ENCODE assay signal across 10 cellular contexts in the genomic region with DNA sequence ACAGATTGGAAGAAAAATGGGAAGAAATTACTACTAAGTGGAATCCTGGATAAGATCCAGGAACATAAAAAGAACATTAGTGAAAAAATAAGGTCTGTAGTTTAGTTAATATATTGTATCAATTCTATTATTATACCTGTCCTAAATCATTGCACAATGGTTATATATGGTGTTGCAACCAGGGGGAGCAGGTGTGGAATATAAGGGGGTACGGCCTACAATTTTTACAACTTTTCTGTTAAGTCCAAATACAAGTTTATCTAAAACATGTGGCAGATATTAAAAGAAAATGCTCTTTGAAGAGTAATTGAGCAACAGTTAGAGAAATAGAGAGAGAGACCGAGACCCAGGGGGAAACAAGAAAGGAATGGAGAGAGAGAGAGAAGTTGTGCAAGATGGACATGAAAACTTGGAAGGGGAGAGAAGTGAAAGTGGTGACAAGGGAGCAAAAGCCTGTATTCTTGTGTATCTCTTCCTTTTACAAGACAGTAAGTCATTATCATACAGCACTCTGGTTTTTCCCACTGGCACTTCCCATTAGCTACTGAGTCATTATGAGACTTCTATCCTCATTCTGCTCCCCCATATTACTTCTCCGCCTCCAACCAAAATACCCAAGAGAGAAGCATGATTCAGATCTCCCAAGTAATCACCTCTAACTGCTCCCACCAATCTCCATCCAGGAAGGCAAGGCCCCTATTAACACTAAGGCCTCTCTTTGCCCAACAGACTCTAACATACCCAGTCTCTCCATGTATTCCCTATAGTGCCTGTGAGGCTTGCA. TPM values are rescaled to one million over a fixed set of nuclear protein-coding genes. Genes with fewer than 3 reads are reported as not detected.
DNase-seq lines count a peak whose midpoint lies in the region; FAIRE-seq and TF ChIP-seq lines count a peak whose summit lies in the region.
"Had no signal": no experiment of that assay in that cellular context is flagged by ENCODE, and none has a peak within 500 bp of the region (broad histone marks: within the 10 kb centered on the region; RNA-seq: fewer than 3 reads in every experiment).

No MANE protein-coding gene starts in this region.

- peak overlapping the region; percentile 54 for H3K27ac ChIP-seq in osteoblast (ENCODE audit: low read depth, low read length)

- no peak for TF ChIP-seq CTCF in osteoblast (IDR thresholded peaks at IDR 0.05; ENCODE audit: extremely low read depth, low read depth, low read length)
- no peak for TF ChIP-seq CTCF in D721Med (IDR thresholded peaks at IDR 0.05; ENCODE audit: insufficient read depth, missing control alignments)

- H3K4me1 ChIP-seq in osteoblast (ENCODE audit: insufficient read depth, low read length), result peaks cover 17% of the 10 kb centered on the region

- H3K79me2 ChIP-seq in osteoblast (ENCODE audit: insufficient read depth, low read length), result no peaks in the 10 kb centered on the region

- no peak for FAIRE-seq in D721Med (lab: Jason Lieb, UNC)

- no peaks in the 10 kb centered on the region for H3K27me3 ChIP-seq in osteoblast (ENCODE audit: insufficient read depth, low read length)

- no peaks in the 10 kb centered on the region for H3K9me3 ChIP-seq in osteoblast (ENCODE audit: low read depth, low read length)

- H3K4me3 ChIP-seq in osteoblast (ENCODE audit: insufficient read depth, low read length), result peak overlapping the region; percentile 34

- peak overlapping the region; percentile 67 for H3K4me2 ChIP-seq in osteoblast (ENCODE audit: insufficient read depth, low read length)

- peak overlapping the region; percentile 71 for H2AFZ ChIP-seq in osteoblast (ENCODE audit: low read length)

- H3K36me3 ChIP-seq in osteoblast (ENCODE audit: insufficient read depth, low read length), result no peaks in the 10 kb centered on the region

- peak; percentile 53 for DNase-seq in LHCN-M2 (ENCODE audit: low read depth)
- DNase-seq in amniotic epithelial cell (ENCODE audit: low read depth), result peak; percentile 36
- DNase-seq in osteoblast (ENCODE audit: insufficient read length, low spot score, missing footprints), result peak; percentile 46
- DNase-seq in hypothalamus (lab: John Stamatoyannopoulos, UW), result no peak
- DNase-seq in D721Med (ENCODE audit: insufficient read length, low spot score), result no peak
- DNase-seq in OCI-M2 (lab: John Stamatoyannopoulos, UW; ENCODE audit: unreplicated experiment), result no peak
- DNase-seq: DMS53, NCI-H1092, posterior cingulate gyrus had no signal

- no peaks in the 10 kb centered on the region for H4K20me1 ChIP-seq in osteoblast (ENCODE audit: insufficient read depth, low read length)

RNA-seq across cellular contexts. Expression of gene TRAF3IP3, which starts 22.3 kb away (rescaled TPM):
- total RNA-seq in LHCN-M2 (2014; rRNA removed), result not detected in 2 replicates
- not detected for polyA plus RNA-seq in LHCN-M2 (2012)
- total RNA-seq in osteoblast, result not detected in 2 replicates
- total RNA-seq: kidney epithelial cell had no signal

RNA-seq across cellular contexts. Expression of gene HSD11B1, which starts 29.0 kb away (rescaled TPM):
- total RNA-seq in LHCN-M2 (2014; rRNA removed) (not detected in 2 replicates), osteoblast (0.88 and 1.8 TPM in 2 replicates)
- not detected for polyA plus RNA-seq in LHCN-M2 (2012)

RNA-seq across cellular contexts. Expression of gene C1orf74, which starts 50.8 kb away (rescaled TPM):
- total RNA-seq in LHCN-M2 (2014; rRNA removed) (2.7 and 3.1 TPM in 2 replicates), osteoblast (2.5 and 3.5 TPM in 2 replicates)
- polyA plus RNA-seq in LHCN-M2 (2012), result 1.7 TPM

RNA-seq across cellular contexts. Expression of gene G0S2, which starts 58.4 kb away (rescaled TPM):
- total RNA-seq in LHCN-M2 (2014; rRNA removed) (0.77 and 1.0 TPM in 2 replicates), osteoblast (10.5 and 11.2 TPM in 2 replicates)
- polyA plus RNA-seq in LHCN-M2 (2012), result 0.33 TPM

Comparison
In these comparisons a context has a peak if more than half of its experiments do, and no peak if none do; other contexts are left out.
1. DNase-seq: peak in LHCN-M2 (single experiment), amniotic epithelial cell (single experiment) and osteoblast (single experiment); none in hypothalamus (0 of 51), D721Med (single experiment) and OCI-M2 (single experiment).